ENCODE assay signal across 15 cellular contexts in genomic region chr22:29258407-29259252, GRCh38.
"Had no signal": no experiment of that assay in that cellular context is flagged by ENCODE, and none has a peak within 500 bp of the region (broad histone marks: within the 10 kb centered on the region; RNA-seq: fewer than 3 reads in every experiment).

No MANE protein-coding gene starts in this region.

- H3K36me3 ChIP-seq: uterus had no signal

- H3K27ac Mint-ChIP-seq: activated CD8-positive, alpha-beta T cell treated with anti-CD3 and anti-CD28 coated beads for 36 hours; activated naive CD4-positive, alpha-beta T cell treated with anti-CD3 and anti-CD28 coated beads, Interleukin-2, amount 10 ng/mL, durations not matched to agents 7 days and 5 days had no signal

- H3K27me3 ChIP-seq: adrenal gland, gastrocnemius medialis, heart right ventricle, tibial artery, uterus had no signal

- H3K36me3 Mint-ChIP-seq: activated naive CD4-positive, alpha-beta T cell treated with anti-CD3 and anti-CD28 coated beads, Interleukin-2, amount 10 ng/mL, durations not matched to agents 7 days and 5 days had no signal

- H3K9me3 Mint-ChIP-seq: activated CD8-positive, alpha-beta T cell treated with anti-CD3 and anti-CD28 coated beads for 36 hours; activated naive CD4-positive, alpha-beta T cell treated with anti-CD3 and anti-CD28 coated beads, Interleukin-2, amount 10 ng/mL, durations not matched to agents 7 days and 5 days had no signal

- H3K4me3 ChIP-seq: adrenal gland, gastrocnemius medialis, heart right ventricle, lung, tibial artery, uterus had no signal

- H3K27me3 Mint-ChIP-seq: activated CD8-positive, alpha-beta T cell treated with anti-CD3 and anti-CD28 coated beads for 36 hours had no signal

- ATAC-seq: activated CD8-positive, alpha-beta T cell treated with anti-CD3 and anti-CD28 coated beads for 36 hours; gastrocnemius medialis had no signal

- DNase-seq: activated CD4-positive, alpha-beta T cell treated with anti-CD3 and anti-CD28 coated beads for 4 hours; activated CD8-positive, alpha-beta T cell treated with anti-CD3 and anti-CD28 coated beads for 36 hours; activated naive CD4-positive, alpha-beta T cell treated with anti-CD3 and anti-CD28 coated beads, Interleukin-2, amount 10 ng/mL, durations not matched to agents 7 days and 5 days; gastrocnemius medialis; heart right ventricle; midbrain; retina; stimulated activated CD4-positive, alpha-beta T cell treated with anti-CD3 and anti-CD28 coated beads, Interleukin-15, amount 100 ng/mL, for 24 hours; stimulated activated CD4-positive, alpha-beta T cell treated with anti-CD3 and anti-CD28 coated beads, Interleukin-4, amount 100 ng/mL, for 1 hour; stimulated activated naive CD4-positive, alpha-beta T cell; T-helper 1 cell; uterus had no signal

- H3K4me1 ChIP-seq: adrenal gland, gastrocnemius medialis, heart right ventricle, tibial artery, uterus had no signal

- H3K9me3 ChIP-seq: adrenal gland, gastrocnemius medialis, heart right ventricle, tibial artery, uterus had no signal

- H3K4me3 Mint-ChIP-seq: activated CD8-positive, alpha-beta T cell treated with anti-CD3 and anti-CD28 coated beads for 36 hours; activated naive CD4-positive, alpha-beta T cell treated with anti-CD3 and anti-CD28 coated beads, Interleukin-2, amount 10 ng/mL, durations not matched to agents 7 days and 5 days had no signal

- H3K27ac ChIP-seq: adrenal gland, gastrocnemius medialis, heart right ventricle, tibial artery, uterus had no signal
